In the genomic region with DNA sequence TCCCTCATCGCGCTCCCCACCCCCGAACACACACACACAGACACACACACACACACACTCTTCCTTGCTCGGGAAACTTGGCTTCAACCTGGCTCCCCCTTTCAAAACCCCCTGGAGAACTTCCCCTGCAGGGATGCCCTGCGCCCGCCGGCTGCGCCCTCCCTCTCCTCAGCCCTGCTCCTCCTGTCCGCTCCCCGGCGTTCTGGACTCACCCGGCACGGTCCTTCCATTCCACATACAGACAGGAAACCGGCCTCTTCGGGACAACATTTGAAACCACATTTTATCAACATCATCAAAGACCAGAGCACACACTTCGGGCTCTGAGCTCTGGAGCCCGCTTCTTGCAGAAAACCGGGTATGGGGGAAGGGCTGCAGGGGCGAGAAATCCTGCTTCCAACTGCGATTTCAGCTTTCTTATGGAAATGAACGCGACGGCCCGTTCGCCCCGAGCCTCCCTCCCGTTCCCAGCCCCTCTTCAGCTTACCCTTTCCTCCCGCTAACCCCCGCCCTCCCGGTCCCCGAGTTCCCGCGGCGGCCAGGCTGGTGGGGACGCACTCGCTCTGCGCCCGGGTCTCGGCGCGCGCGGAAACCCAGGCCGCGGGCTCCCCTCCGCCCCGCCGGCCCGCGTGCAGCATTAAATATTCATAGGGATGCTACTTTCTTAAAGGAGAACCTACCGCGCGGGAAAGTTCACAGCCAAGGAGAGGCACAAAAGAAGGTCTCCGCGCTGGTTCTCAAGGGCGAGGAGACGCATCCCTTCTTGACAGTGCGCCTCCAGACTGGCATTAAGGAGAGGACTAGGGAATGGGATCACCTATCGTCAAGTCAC, we compare ENCODE assay signal across 1 cellular context.
TF ChIP-seq lines count a peak whose summit lies in the region.

No MANE protein-coding gene starts in this region.

TF ChIP-seq in liver, 16 proteins besides CTCF, POLR2A, EP300 and RAD21 (continued from another document):
- TF ChIP-seq, protein P1, sequence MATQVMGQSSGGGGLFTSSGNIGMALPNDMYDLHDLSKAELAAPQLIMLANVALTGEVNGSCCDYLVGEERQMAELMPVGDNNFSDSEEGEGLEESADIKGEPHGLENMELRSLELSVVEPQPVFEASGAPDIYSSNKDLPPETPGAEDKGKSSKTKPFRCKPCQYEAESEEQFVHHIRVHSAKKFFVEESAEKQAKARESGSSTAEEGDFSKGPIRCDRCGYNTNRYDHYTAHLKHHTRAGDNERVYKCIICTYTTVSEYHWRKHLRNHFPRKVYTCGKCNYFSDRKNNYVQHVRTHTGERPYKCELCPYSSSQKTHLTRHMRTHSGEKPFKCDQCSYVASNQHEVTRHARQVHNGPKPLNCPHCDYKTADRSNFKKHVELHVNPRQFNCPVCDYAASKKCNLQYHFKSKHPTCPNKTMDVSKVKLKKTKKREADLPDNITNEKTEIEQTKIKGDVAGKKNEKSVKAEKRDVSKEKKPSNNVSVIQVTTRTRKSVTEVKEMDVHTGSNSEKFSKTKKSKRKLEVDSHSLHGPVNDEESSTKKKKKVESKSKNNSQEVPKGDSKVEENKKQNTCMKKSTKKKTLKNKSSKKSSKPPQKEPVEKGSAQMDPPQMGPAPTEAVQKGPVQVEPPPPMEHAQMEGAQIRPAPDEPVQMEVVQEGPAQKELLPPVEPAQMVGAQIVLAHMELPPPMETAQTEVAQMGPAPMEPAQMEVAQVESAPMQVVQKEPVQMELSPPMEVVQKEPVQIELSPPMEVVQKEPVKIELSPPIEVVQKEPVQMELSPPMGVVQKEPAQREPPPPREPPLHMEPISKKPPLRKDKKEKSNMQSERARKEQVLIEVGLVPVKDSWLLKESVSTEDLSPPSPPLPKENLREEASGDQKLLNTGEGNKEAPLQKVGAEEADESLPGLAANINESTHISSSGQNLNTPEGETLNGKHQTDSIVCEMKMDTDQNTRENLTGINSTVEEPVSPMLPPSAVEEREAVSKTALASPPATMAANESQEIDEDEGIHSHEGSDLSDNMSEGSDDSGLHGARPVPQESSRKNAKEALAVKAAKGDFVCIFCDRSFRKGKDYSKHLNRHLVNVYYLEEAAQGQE (IDR thresholded peaks at IDR 0.05), result no peak
